Comparison of ENCODE assay signal across 1 cellular context in genomic region chr17:1645207-1646171, GRCh38.
TF ChIP-seq lines count a peak whose summit lies in the region.

SCARF1 (minus strand) TSS chr17:1645732; CDS start chr17:1645697, 35 bp downstream.

TF ChIP-seq in HEK293, 187 proteins besides CTCF, POLR2A, EP300 and RAD21 (continued from another document):
- TF ChIP-seq ZBTB49 (tag by site-specific recombination; IDR thresholded peaks at IDR 0.05; ENCODE audit: low read depth) (no peak), BCL6B (tag by site-specific recombination; IDR thresholded peaks at IDR 0.05) (no peak), ZNF837 (tag by site-specific recombination; IDR thresholded peaks at IDR 0.05) (no peak), ZNF223 (tag by site-specific recombination; IDR thresholded peaks at IDR 0.05) (no peak), EGR2 (tag by site-specific recombination; IDR thresholded peaks at IDR 0.05; ENCODE audit: low read depth) (peak; percentile 48), YY1 (tag by site-specific recombination; IDR thresholded peaks at IDR 0.05) (no peak), ZNF544 (tag by site-specific recombination; IDR thresholded peaks at IDR 0.05) (no peak), ZSCAN18 (tag by site-specific recombination; IDR thresholded peaks at IDR 0.05) (no peak), ZNF362 (tag by site-specific recombination; IDR thresholded peaks at IDR 0.05) (no peak), ZBTB6 (tag by site-specific recombination; IDR thresholded peaks at IDR 0.05) (no peak), ZNF785 (tag by site-specific recombination; IDR thresholded peaks at IDR 0.05) (no peak), ZSCAN30 (tag by site-specific recombination; IDR thresholded peaks at IDR 0.05) (no peak), GLIS1 (tag by site-specific recombination; IDR thresholded peaks at IDR 0.05) (peak; percentile 40; the same call in 1 of the 2 replicates), ZNF664 (tag by site-specific recombination; IDR thresholded peaks at IDR 0.05) (no peak), BCL11B (tag by site-specific recombination; IDR thresholded peaks at IDR 0.05; ENCODE audit: low read depth) (0 out of 2 replicates have a peak, but pooled peaks have one; percentile 26), ZNF626 (tag by site-specific recombination; IDR thresholded peaks at IDR 0.05) (no peak), ZNF239 (tag by site-specific recombination; IDR thresholded peaks at IDR 0.05) (no peak), ZSCAN23 (tag by site-specific recombination; IDR thresholded peaks at IDR 0.05) (no peak), ZNF623 (tag by site-specific recombination; IDR thresholded peaks at IDR 0.05) (no peak), SETDB1 (IDR thresholded peaks at IDR 0.05; ENCODE audit: insufficient read length, low read length) (no peak), ZNF266 (tag by site-specific recombination; IDR thresholded peaks at IDR 0.05; ENCODE audit: low read depth) (no peak)
